1 cellular context compared by ENCODE assay signal in the genomic region with DNA sequence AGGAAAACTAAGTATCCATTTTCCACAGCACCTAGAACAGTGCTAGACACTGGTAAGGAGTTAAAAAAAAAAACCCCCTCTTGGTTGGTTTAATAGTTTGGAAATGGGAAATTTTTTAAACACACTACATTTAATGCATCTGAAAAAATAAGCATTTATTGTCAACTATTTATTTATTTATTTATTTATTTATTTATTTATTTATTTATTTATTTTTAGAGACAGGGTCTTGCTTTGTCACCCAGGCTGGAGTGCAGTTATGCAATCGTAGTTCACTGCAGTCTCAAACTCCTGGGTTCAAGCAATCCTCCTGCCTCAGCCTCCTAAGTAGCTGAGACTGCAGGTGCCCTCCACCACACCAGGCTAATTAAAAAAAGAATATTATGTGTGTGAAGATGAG.
TF ChIP-seq lines count a peak whose summit lies in the region.

No MANE protein-coding gene starts in this region.

TF ChIP-seq in HEK293, 187 proteins besides CTCF, POLR2A, EP300 and RAD21 (continued from another document):
- TF ChIP-seq, protein P1, sequence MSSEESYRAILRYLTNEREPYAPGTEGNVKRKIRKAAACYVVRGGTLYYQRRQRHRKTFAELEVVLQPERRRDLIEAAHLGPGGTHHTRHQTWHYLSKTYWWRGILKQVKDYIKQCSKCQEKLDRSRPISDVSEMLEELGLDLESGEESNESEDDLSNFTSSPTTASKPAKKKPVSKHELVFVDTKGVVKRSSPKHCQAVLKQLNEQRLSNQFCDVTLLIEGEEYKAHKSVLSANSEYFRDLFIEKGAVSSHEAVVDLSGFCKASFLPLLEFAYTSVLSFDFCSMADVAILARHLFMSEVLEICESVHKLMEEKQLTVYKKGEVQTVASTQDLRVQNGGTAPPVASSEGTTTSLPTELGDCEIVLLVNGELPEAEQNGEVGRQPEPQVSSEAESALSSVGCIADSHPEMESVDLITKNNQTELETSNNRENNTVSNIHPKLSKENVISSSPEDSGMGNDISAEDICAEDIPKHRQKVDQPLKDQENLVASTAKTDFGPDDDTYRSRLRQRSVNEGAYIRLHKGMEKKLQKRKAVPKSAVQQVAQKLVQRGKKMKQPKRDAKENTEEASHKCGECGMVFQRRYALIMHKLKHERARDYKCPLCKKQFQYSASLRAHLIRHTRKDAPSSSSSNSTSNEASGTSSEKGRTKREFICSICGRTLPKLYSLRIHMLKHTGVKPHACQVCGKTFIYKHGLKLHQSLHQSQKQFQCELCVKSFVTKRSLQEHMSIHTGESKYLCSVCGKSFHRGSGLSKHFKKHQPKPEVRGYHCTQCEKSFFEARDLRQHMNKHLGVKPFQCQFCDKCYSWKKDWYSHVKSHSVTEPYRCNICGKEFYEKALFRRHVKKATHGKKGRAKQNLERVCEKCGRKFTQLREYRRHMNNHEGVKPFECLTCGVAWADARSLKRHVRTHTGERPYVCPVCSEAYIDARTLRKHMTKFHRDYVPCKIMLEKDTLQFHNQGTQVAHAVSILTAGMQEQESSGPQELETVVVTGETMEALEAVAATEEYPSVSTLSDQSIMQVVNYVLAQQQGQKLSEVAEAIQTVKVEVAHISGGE (tag by site-specific recombination; conservative IDR thresholded peaks at IDR 0.05; ENCODE audit: low read depth) = peak; percentile 61
- TF ChIP-seq ZSCAN30 (tag by site-specific recombination; IDR thresholded peaks at IDR 0.05) = no peak
- no peak for TF ChIP-seq ZNF19 (tag by site-specific recombination; IDR thresholded peaks at IDR 0.05; ENCODE audit: low read depth)
- TF ChIP-seq ZNF202 (tag by site-specific recombination; IDR thresholded peaks at IDR 0.05; ENCODE audit: borderline replicate concordance) = 0 out of 2 replicates have a peak, but pooled peaks have one; percentile 35
- TF ChIP-seq ZNF426 (tag by site-specific recombination; IDR thresholded peaks at IDR 0.05) = peak; percentile 53
- no peak for TF ChIP-seq OSR2 (tag by site-specific recombination; IDR thresholded peaks at IDR 0.05)
- peak; percentile 48 for TF ChIP-seq ZNF510 (tag by site-specific recombination; IDR thresholded peaks at IDR 0.05; ENCODE audit: insufficient replicate concordance)
- no peak for TF ChIP-seq KLF9 (tag by site-specific recombination; IDR thresholded peaks at IDR 0.05; ENCODE audit: low read depth)
- no peak for TF ChIP-seq ZNF37A (tag by site-specific recombination; IDR thresholded peaks at IDR 0.05)
- peak; percentile 21; the same call in 1 of the 2 replicates for TF ChIP-seq ZNF433 (tag by site-specific recombination; IDR thresholded peaks at IDR 0.05; ENCODE audit: low read depth)
- peak; percentile 50 for TF ChIP-seq ZNF555 (tag by site-specific recombination; conservative IDR thresholded peaks at IDR 0.05)
- TF ChIP-seq ZNF266 (tag by site-specific recombination; IDR thresholded peaks at IDR 0.05; ENCODE audit: low read depth) = peak; percentile 22; the same call in 1 of the 2 replicates
- no peak for TF ChIP-seq ZNF174 (tag by site-specific recombination; IDR thresholded peaks at IDR 0.05)
- TF ChIP-seq ZNF623 (tag by site-specific recombination; IDR thresholded peaks at IDR 0.05) = peak; percentile 38; the same call in 1 of the 2 replicates
- peak; percentile 41; the same call in 1 of the 2 replicates for TF ChIP-seq ZBTB8A (tag by site-specific recombination; IDR thresholded peaks at IDR 0.05)
- TF ChIP-seq, protein P2, sequence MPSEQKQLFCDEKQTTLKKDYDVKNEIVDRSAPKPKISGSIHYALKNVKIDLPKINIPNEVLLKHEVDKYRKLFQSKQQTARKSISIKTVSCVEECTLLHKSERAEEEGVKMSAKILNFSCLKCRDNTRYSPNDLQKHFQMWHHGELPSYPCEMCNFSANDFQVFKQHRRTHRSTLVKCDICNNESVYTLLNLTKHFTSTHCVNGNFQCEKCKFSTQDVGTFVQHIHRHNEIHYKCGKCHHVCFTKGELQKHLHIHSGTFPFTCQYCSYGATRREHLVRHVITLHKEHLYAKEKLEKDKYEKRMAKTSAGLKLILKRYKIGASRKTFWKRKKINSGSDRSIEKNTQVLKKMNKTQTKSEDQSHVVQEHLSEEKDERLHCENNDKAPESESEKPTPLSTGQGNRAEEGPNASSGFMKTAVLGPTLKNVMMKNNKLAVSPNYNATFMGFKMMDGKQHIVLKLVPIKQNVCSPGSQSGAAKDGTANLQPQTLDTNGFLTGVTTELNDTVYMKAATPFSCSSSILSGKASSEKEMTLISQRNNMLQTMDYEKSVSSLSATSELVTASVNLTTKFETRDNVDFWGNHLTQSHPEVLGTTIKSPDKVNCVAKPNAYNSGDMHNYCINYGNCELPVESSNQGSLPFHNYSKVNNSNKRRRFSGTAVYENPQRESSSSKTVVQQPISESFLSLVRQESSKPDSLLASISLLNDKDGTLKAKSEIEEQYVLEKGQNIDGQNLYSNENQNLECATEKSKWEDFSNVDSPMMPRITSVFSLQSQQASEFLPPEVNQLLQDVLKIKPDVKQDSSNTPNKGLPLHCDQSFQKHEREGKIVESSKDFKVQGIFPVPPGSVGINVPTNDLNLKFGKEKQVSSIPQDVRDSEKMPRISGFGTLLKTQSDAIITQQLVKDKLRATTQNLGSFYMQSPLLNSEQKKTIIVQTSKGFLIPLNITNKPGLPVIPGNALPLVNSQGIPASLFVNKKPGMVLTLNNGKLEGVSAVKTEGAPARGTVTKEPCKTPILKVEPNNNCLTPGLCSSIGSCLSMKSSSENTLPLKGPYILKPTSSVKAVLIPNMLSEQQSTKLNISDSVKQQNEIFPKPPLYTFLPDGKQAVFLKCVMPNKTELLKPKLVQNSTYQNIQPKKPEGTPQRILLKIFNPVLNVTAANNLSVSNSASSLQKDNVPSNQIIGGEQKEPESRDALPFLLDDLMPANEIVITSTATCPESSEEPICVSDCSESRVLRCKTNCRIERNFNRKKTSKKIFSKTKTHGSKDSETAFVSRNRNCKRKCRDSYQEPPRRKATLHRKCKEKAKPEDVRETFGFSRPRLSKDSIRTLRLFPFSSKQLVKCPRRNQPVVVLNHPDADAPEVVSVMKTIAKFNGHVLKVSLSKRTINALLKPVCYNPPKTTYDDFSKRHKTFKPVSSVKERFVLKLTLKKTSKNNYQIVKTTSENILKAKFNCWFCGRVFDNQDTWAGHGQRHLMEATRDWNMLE (tag by site-specific recombination; conservative IDR thresholded peaks at IDR 0.05; ENCODE audit: low read depth) = peak; percentile 77
